ENCODE assay signal across 1 cellular context in genomic region chr18:73681398-73681797, GRCh38.
TF ChIP-seq lines count a peak whose summit lies in the region.

No MANE protein-coding gene starts in this region.

TF ChIP-seq in IMR-90, 13 proteins besides CTCF, POLR2A, EP300 and RAD21:
- no peak for TF ChIP-seq BHLHE40 (IDR thresholded peaks at IDR 0.05; ENCODE audit: low read depth, low read length)
- TF ChIP-seq RCOR1 (IDR thresholded peaks at IDR 0.05; ENCODE audit: insufficient replicate concordance, low read length): no peak
- no peak for TF ChIP-seq RFX5 (IDR thresholded peaks at IDR 0.05; ENCODE audit: low read depth, low read length)
- TF ChIP-seq MAZ (IDR thresholded peaks at IDR 0.05; ENCODE audit: borderline replicate concordance, low read depth, low read length): no peak
- no peak for TF ChIP-seq FOS (IDR thresholded peaks at IDR 0.05; ENCODE audit: low read depth, low read length)
- TF ChIP-seq SMC3 (IDR thresholded peaks at IDR 0.05; ENCODE audit: low read depth, low read length): no peak
- no peak for TF ChIP-seq NFE2L2 (IDR thresholded peaks at IDR 0.05; ENCODE audit: low read depth, low read length)
- TF ChIP-seq CEBPB (IDR thresholded peaks at IDR 0.05; ENCODE audit: low read depth, low read length): no peak
- no peak for TF ChIP-seq USF2 (IDR thresholded peaks at IDR 0.05; ENCODE audit: low read depth, low read length)
- no peak for TF ChIP-seq MAFK (IDR thresholded peaks at IDR 0.05; ENCODE audit: low read depth, low read length)
- no peak for TF ChIP-seq CHD1 (IDR thresholded peaks at IDR 0.05; ENCODE audit: low read depth, low read length)
- TF ChIP-seq ELK1 (IDR thresholded peaks at IDR 0.05; ENCODE audit: borderline replicate concordance, low read depth, low read length): no peak
- no peak for TF ChIP-seq MXI1 (IDR thresholded peaks at IDR 0.05; ENCODE audit: borderline replicate concordance, low read depth, low read length)
TF ChIP-seq in IMR-90: peak in this region for 0.
